ENCODE assay signal across 24 cellular contexts in the genomic region with DNA sequence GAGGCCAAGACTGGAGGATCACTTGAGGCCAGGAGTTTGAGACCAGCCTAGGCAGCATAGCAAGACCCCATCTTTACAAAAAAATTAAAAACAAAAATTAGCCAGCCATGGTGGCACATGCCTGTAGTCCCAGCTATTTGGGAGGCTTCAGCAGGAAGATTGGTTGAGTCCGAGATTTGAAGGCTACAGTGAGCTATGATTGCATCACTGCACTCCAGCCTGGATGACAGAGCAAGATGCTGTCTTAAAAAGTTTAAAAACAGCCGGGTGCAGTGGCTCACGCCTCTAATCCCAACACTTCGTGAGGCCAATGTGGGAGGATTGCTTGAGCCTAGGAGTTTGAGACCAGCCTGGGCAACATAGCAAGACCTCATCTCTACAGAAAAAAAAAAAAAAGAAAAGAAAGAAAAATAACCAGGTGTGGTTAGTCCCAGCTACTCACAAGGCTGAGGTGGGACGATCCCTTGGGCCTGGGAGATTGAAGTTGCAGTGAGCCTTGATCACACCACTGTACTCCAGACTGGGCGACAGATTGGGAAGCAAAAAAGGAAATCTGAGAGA. TPM values are rescaled to one million over a fixed set of nuclear protein-coding genes. Genes with fewer than 3 reads are reported as not detected.
DNase-seq lines count a peak whose midpoint lies in the region; ATAC-seq, FAIRE-seq and TF ChIP-seq lines count a peak whose summit lies in the region.
"Had no signal": no experiment of that assay in that cellular context is flagged by ENCODE, and none has a peak within 500 bp of the region (broad histone marks: within the 10 kb centered on the region; RNA-seq: fewer than 3 reads in every experiment).

No MANE protein-coding gene starts in this region.

- H3K79me1 ChIP-seq in IMR-90 (ENCODE audit: low read depth in 1 of 2, low read length in 2 of 2) = no peaks in the 10 kb centered on the region

- no peaks in the 10 kb centered on the region for H3F3A ChIP-seq in neural progenitor cell (ENCODE audit: low read depth)

- H2AFZ ChIP-seq in IMR-90 (replicated peaks; ENCODE audit: low read length, poor library complexity) (no peak overlapping the region), K562 (ENCODE audit: low read depth, low read length) (no peak overlapping the region), neural progenitor cell (replicated peaks) (no peak overlapping the region)

- H3K9ac ChIP-seq in IMR-90 (ENCODE audit: low read depth, low read length) = no peak overlapping the region
- no peak overlapping the region; a peak in 1 of 4 replicates for H3K9ac ChIP-seq in K562 (ENCODE audit: insufficient read depth in 1 of 2, low read depth in 2 of 2, low read length in 2 of 2)
- no peak overlapping the region for H3K9ac ChIP-seq in neural progenitor cell

- H3K27me3 ChIP-seq in IMR-90 (ENCODE audit: control insufficient read depth, insufficient read depth, low read length) (peaks cover 26% of the 10 kb centered on the region), K562 (ENCODE audit: control insufficient read depth in 2 of 2, insufficient read depth in 2 of 2, low read length in 2 of 2) (peaks cover 18 to 21% of the 10 kb centered on the region in 2 experiments; a peak in 4 of 5 replicates), neural progenitor cell (no peaks in the 10 kb centered on the region)

- TF ChIP-seq RAD21 in IMR-90 (IDR thresholded peaks at IDR 0.05; ENCODE audit: low read length) = no peak
- no peak for TF ChIP-seq RAD21 in K562 (CRISPR knock-in tag; conservative IDR thresholded peaks at IDR 0.05 in 1 of 2, IDR thresholded peaks at IDR 0.05 in 1 of 2)

- intact Hi-C loops in IMR-90 (cut with micrococcal nuclease) = loop anchor here (5.0 kb wide), 1 partner anchor 51 kb away; no protein-coding TSS in a partner anchor
- intact Hi-C loops in K562 (cut with micrococcal nuclease) = no loop called here
- intact Hi-C loops in activated T-helper 2 cell treated with anti-CD3 and anti-CD28 coated beads, Interferon-gamma antibody, Interleukin-2, Interleukin-4, amounts not matched to agents 10 μg/mL and 5 μg/mL and 100 μg/mL, durations not matched to agents 14 hours and 24 hours and 36 hours (cut with micrococcal nuclease) = no loop called here

- no peak overlapping the region for H3K14ac ChIP-seq in IMR-90 (replicated peaks; ENCODE audit: low read depth, low read length)

- H3K4ac ChIP-seq in IMR-90 (ENCODE audit: low read depth, low read length) = no peak overlapping the region

- H3K18ac ChIP-seq in IMR-90 (ENCODE audit: low read depth, low read length) = no peak overlapping the region

- peaks cover 2% of the 10 kb centered on the region for H3K4me1 Mint-ChIP-seq in neural progenitor cell
- H3K4me1 Mint-ChIP-seq in activated T-helper 2 cell treated with anti-CD3 and anti-CD28 coated beads, Interferon-gamma antibody, Interleukin-2, Interleukin-4, amounts not matched to agents 10 μg/mL and 5 μg/mL and 100 μg/mL, durations not matched to agents 14 hours and 24 hours and 36 hours (ENCODE audit: low read depth) = no peaks in the 10 kb centered on the region
- H3K4me1 Mint-ChIP-seq: CD4-positive, alpha-beta memory T cell had no signal

- CTCF ChIA-PET in HEK293 (lab: Yijun Ruan, JAX) = interaction anchor here (0.6 kb wide), 1 partner anchor 10 kb away, joined by 3 read pairs; no protein-coding TSS in a partner anchor
- CTCF ChIA-PET in IMR-90 (lab: Yijun Ruan, JAX) = interaction anchor here (1.6 kb wide), 1 partner anchor 21 kb away, joined by 3 read pairs; no protein-coding TSS in a partner anchor
- CTCF ChIA-PET in K562 (lab: Yijun Ruan, JAX; ENCODE audit: low intra/inter-chr PET ratio) = no interaction called here

- in situ Hi-C loops in IMR-90 (cut with MboI; ENCODE audit: low sequenced_read_pairs) (no loop called here), K562 (cut with MboI) (no loop called here)

- no peak for DNase-seq in IMR-90
- peak in 1 of 4 experiments; percentile 1 for DNase-seq in K562 (ENCODE audit: extremely low read depth in 1 of 4, low spot score in 3 of 4)
- DNase-seq in neural progenitor cell (ENCODE audit: low spot score) = no peak
- no peak for DNase-seq in activated T-helper 2 cell treated with anti-CD3 and anti-CD28 coated beads, Interferon-gamma antibody, Interleukin-2, Interleukin-4, amounts not matched to agents 10 μg/mL and 5 μg/mL and 100 μg/mL, durations not matched to agents 14 hours and 24 hours and 36 hours (ENCODE audit: low spot score)
- DNase-seq: C1 segment of cervical spinal cord; Calu3; CD4-positive, alpha-beta memory T cell; COR-L47; DMS53; DMS79 treated with DMSO at 0.1 percent for 48 hours; GF-D8; H7; HCEC 1CT had no signal

- no peaks in the 10 kb centered on the region for H3K36me3 Mint-ChIP-seq in neural progenitor cell
- H3K36me3 Mint-ChIP-seq in activated T-helper 2 cell treated with anti-CD3 and anti-CD28 coated beads, Interferon-gamma antibody, Interleukin-2, Interleukin-4, amounts not matched to agents 10 μg/mL and 5 μg/mL and 100 μg/mL, durations not matched to agents 14 hours and 24 hours and 36 hours (ENCODE audit: low read depth) = no peaks in the 10 kb centered on the region
- H3K36me3 Mint-ChIP-seq: CD4-positive, alpha-beta memory T cell had no signal

- H3K4me1 ChIP-seq in HEK293 (ENCODE audit: control insufficient read depth, insufficient read depth, low read length) (no peaks in the 10 kb centered on the region), IMR-90 (ENCODE audit: control insufficient read depth, insufficient read depth, low read length) (no peaks in the 10 kb centered on the region), K562 (replicated peaks in 1 of 2; ENCODE audit: control insufficient read depth in 2 of 2, insufficient read depth in 2 of 2, low read length in 2 of 2) (peaks cover 0 to 16% of the 10 kb centered on the region in 2 experiments; a peak in 2 of 5 replicates), neural progenitor cell (no peaks in the 10 kb centered on the region)

- no peak overlapping the region for H2BK20ac ChIP-seq in IMR-90 (ENCODE audit: low read depth, low read length)

- no peak for ATAC-seq in IMR-90 (ENCODE audit: low read depth)
- ATAC-seq in K562 = peak; percentile 71
- no peak for ATAC-seq in HG03432 (IDR thresholded peaks at IDR 0.05; ENCODE audit: unreplicated experiment)
- no peak for ATAC-seq in GM21737 (IDR thresholded peaks at IDR 0.05; ENCODE audit: unreplicated experiment)

- H4K8ac ChIP-seq in IMR-90 (ENCODE audit: low read depth in 2 of 2, low read length in 2 of 2) = no peak overlapping the region

- dilution Hi-C loops in IMR-90 (cut with HindIII; ENCODE audit: low sequenced_read_pairs, unreplicated experiment) = no loop called here

- H3K79me2 ChIP-seq in K562 (ENCODE audit: control insufficient read depth, insufficient read depth, low read length) (no peaks in the 10 kb centered on the region), neural progenitor cell (ENCODE audit: low read depth) (no peaks in the 10 kb centered on the region)

- H3K23ac ChIP-seq in IMR-90 (ENCODE audit: low read depth, low read length) = no peak overlapping the region

- H2BK120ac ChIP-seq in IMR-90 (ENCODE audit: low read depth, low read length) = no peak overlapping the region

- peaks cover 3% of the 10 kb centered on the region for H3K9me3 Mint-ChIP-seq in neural progenitor cell
- H3K9me3 Mint-ChIP-seq in activated T-helper 2 cell treated with anti-CD3 and anti-CD28 coated beads, Interferon-gamma antibody, Interleukin-2, Interleukin-4, amounts not matched to agents 10 μg/mL and 5 μg/mL and 100 μg/mL, durations not matched to agents 14 hours and 24 hours and 36 hours = no peaks in the 10 kb centered on the region
- H3K9me3 Mint-ChIP-seq: CD4-positive, alpha-beta memory T cell had no signal

- H3K27me3 Mint-ChIP-seq in neural progenitor cell (ENCODE audit: insufficient read depth, low read depth) = peaks cover 2% of the 10 kb centered on the region
- H3K27me3 Mint-ChIP-seq in activated T-helper 2 cell treated with anti-CD3 and anti-CD28 coated beads, Interferon-gamma antibody, Interleukin-2, Interleukin-4, amounts not matched to agents 10 μg/mL and 5 μg/mL and 100 μg/mL, durations not matched to agents 14 hours and 24 hours and 36 hours (ENCODE audit: low read depth) = peaks cover 1% of the 10 kb centered on the region

- H3K36me3 ChIP-seq in HEK293 (ENCODE audit: control insufficient read depth in 2 of 2, insufficient read depth in 1 of 2, low read length in 2 of 2) = no peaks in the 10 kb centered on the region
- no peaks in the 10 kb centered on the region for H3K36me3 ChIP-seq in IMR-90 (ENCODE audit: control insufficient read depth, insufficient read depth, low read length)
- no peaks in the 10 kb centered on the region for H3K36me3 ChIP-seq in K562 (ENCODE audit: control insufficient read depth, insufficient read depth, low read length)
- H3K36me3 ChIP-seq in neural progenitor cell = no peaks in the 10 kb centered on the region

- TF ChIP-seq EP300 in K562 (IDR thresholded peaks at IDR 0.05; ENCODE audit: low read length) = no peak

- H3K4me3 Mint-ChIP-seq in neural progenitor cell = peak overlapping the region; percentile 27
- H3K4me3 Mint-ChIP-seq in activated T-helper 2 cell treated with anti-CD3 and anti-CD28 coated beads, Interferon-gamma antibody, Interleukin-2, Interleukin-4, amounts not matched to agents 10 μg/mL and 5 μg/mL and 100 μg/mL, durations not matched to agents 14 hours and 24 hours and 36 hours (ENCODE audit: low read depth) = no peak overlapping the region
- H3K4me3 Mint-ChIP-seq: CD4-positive, alpha-beta memory T cell had no signal

- no peaks in the 10 kb centered on the region for H3K9me1 ChIP-seq in IMR-90 (ENCODE audit: insufficient read depth, low read length)
- no peaks in the 10 kb centered on the region for H3K9me1 ChIP-seq in K562 (ENCODE audit: control insufficient read depth, insufficient read depth, low read length)

- H4K20me1 ChIP-seq in IMR-90 (ENCODE audit: insufficient read depth, low read length) (no peaks in the 10 kb centered on the region), K562 (replicated peaks; ENCODE audit: control insufficient read depth, insufficient read depth, low read length) (0 out of 2 replicates have a peak, but pooled peaks cover 5% of the 10 kb centered on the region), neural progenitor cell (ENCODE audit: low read depth) (no peaks in the 10 kb centered on the region)

- H2AK9ac ChIP-seq in IMR-90 (replicated peaks; ENCODE audit: low read depth, low read length, poor library complexity) = no peak overlapping the region

- H3K56ac ChIP-seq in IMR-90 (ENCODE audit: extremely low read depth, insufficient read depth, low read length) = no peak overlapping the region

- POLR2A ChIA-PET in HEK293 (lab: Yijun Ruan, JAX) (interaction anchor here (1.2 kb wide), 1 partner anchor 73 kb away, joined by 3 read pairs; a partner anchor contains a TSS), IMR-90 (lab: Charles Lee; ENCODE audit: unreplicated experiment) (no interaction called here), K562 (lab: Yijun Ruan, JAX) (interaction anchor here (0.6 to 1.5 kb wide), 4 partner anchors 12 to 98 kb away, joined by 3 to 5 read pairs (median 3); no protein-coding TSS in a partner anchor)

- H3K9me3 ChIP-seq in HEK293 (ENCODE audit: control insufficient read depth, insufficient read depth, low read depth, low read length) (no peaks in the 10 kb centered on the region), IMR-90 (ENCODE audit: control insufficient read depth, insufficient read depth, low read length) (no peaks in the 10 kb centered on the region), K562 (replicated peaks; ENCODE audit: control insufficient read depth, insufficient read depth, low read depth, low read length) (no peaks in the 10 kb centered on the region), neural progenitor cell (ENCODE audit: low read depth) (no peaks in the 10 kb centered on the region)

- H4K91ac ChIP-seq in IMR-90 (ENCODE audit: insufficient read depth, low read depth, low read length) = no peak overlapping the region

- WGBS in IMR-90 (ENCODE audit: extremely low coverage in 2 of 2, insufficient read length in 1 of 2), 2 experiments = 92% methylated on average over 2 of the region's 6 CpGs; no CpG with 5 or more reads in 1 of the 2 experiments
- 17% methylated on average over 6 of the region's 6 CpGs for WGBS in K562 (ENCODE audit: insufficient coverage, low coverage, missing lambda C conversion rate)

- H2BK5ac ChIP-seq in IMR-90 (ENCODE audit: low read depth, low read length, poor library complexity, severe bottlenecking) = no peak overlapping the region

- TF ChIP-seq POLR2A in IMR-90 (IDR thresholded peaks at IDR 0.05; ENCODE audit: low read depth, low read length) (no peak), K562 (conservative IDR thresholded peaks at IDR 0.05) (no peak)

- no peak overlapping the region for H3K4me2 ChIP-seq in IMR-90 (ENCODE audit: low read depth, low read length)
- no peak overlapping the region for H3K4me2 ChIP-seq in K562 (ENCODE audit: insufficient read depth, low read length)
- no peak overlapping the region for H3K4me2 ChIP-seq in neural progenitor cell

- TF ChIP-seq CTCF in HEK293 (tag by site-specific recombination; IDR thresholded peaks at IDR 0.05) (no peak), IMR-90 (conservative IDR thresholded peaks at IDR 0.05; ENCODE audit: low read depth, low read length) (no peak), K562 (IDR thresholded peaks at IDR 0.05 in 2 of 3, conservative IDR thresholded peaks at IDR 0.05 in 1 of 3; ENCODE audit: insufficient read depth in 2 of 3, low read depth in 1 of 3, low read length in 3 of 3) (no peak), neural progenitor cell (IDR thresholded peaks at IDR 0.05) (no peak)

- H3K27ac Mint-ChIP-seq in neural progenitor cell = no peak overlapping the region
- no peak overlapping the region for H3K27ac Mint-ChIP-seq in activated T-helper 2 cell treated with anti-CD3 and anti-CD28 coated beads, Interferon-gamma antibody, Interleukin-2, Interleukin-4, amounts not matched to agents 10 μg/mL and 5 μg/mL and 100 μg/mL, durations not matched to agents 14 hours and 24 hours and 36 hours
- H3K27ac Mint-ChIP-seq: CD4-positive, alpha-beta memory T cell had no signal

- no TSS peak for BruUV-seq in IMR-90 (replicated peaks; lab: Mats Ljungman, UMichigan)
- no TSS peak for BruUV-seq in K562 (replicated peaks; lab: Mats Ljungman, UMichigan)

- no peak overlapping the region for H4K5ac ChIP-seq in IMR-90 (ENCODE audit: low read depth, low read length)

- no peak overlapping the region for H2BK15ac ChIP-seq in IMR-90 (ENCODE audit: low read depth, low read length)

- FAIRE-seq in K562 (lab: Jason Lieb, UNC) = no peak
- FAIRE-seq: GM12891, GM18507, H1 had no signal

- no peak overlapping the region for H2AK5ac ChIP-seq in IMR-90 (ENCODE audit: low read depth, low read length)

- H3K4me3 ChIP-seq in HEK293 (ENCODE audit: low read depth, low read length) = no peak overlapping the region
- no peak overlapping the region for H3K4me3 ChIP-seq in IMR-90 (ENCODE audit: insufficient read depth, low read depth, low read length)
- H3K4me3 ChIP-seq in K562 = no peak overlapping the region
- no peak overlapping the region for H3K4me3 ChIP-seq in neural progenitor cell

- H3K27ac ChIP-seq in HEK293 (ENCODE audit: extremely low read depth, low read depth, low read length) (no peak overlapping the region), IMR-90 (ENCODE audit: insufficient read depth, low read length) (no peak overlapping the region), K562 (ENCODE audit: extremely low read depth, low read depth, low read length) (no peak overlapping the region), neural progenitor cell (no peak overlapping the region)

RNA-seq across cellular contexts. Expression of a gene that starts 44.7 kb away (rescaled TPM):
- total RNA-seq in IMR-90 (2012; rRNA removed) = not detected in 2 replicates
- polyA plus RNA-seq in IMR-90 (2012; rRNA removed) = not detected in 2 replicates
- polyA plus RNA-seq in IMR-90 (2012; cell fraction: cytosol; rRNA removed) = not detected in 2 replicates
- not detected in 2 replicates for polyA plus RNA-seq in IMR-90 (2012; cell fraction: nucleus; rRNA removed; ENCODE audit: low replicate concordance)
- not detected in 2 replicates for total RNA-seq in K562 (2011; cell fraction: chromatin; rRNA removed; ENCODE audit: low replicate concordance)
- not detected in 2 replicates for total RNA-seq in K562 (2011; cell fraction: nucleolus; rRNA removed)
- total RNA-seq in K562 (2011; cell fraction: nucleoplasm; rRNA removed) = not detected in 2 replicates
- not detected in 2 replicates for total RNA-seq in K562 (2014; rRNA removed)
- not detected in 2 replicates for total RNA-seq in K562 (2014; rRNA removed; fragmentation: Illumina TruSeq; extraction: Trizol)
- total RNA-seq in K562 (2015; rRNA removed; fragmentation: Illumina TruSeq; extraction: Trizol) = not detected in 2 replicates
- total RNA-seq in K562 (2021) = not detected in 2 replicates
- not detected in 2 replicates for polyA plus RNA-seq in K562 (2011; rRNA removed)
- polyA plus RNA-seq in K562 (2011; cell fraction: cytosol; rRNA removed) = not detected in 2 replicates
- 0.01 TPM in 1 of 2 replicates, not detected in the other for polyA plus RNA-seq in K562 (2011; cell fraction: nucleus; rRNA removed)
- not detected in 2 replicates for polyA plus RNA-seq in K562 (2012)
- polyA plus RNA-seq in K562 (2014; fragmentation: Illumina TruSeq; extraction: Trizol) = not detected in 2 replicates
- polyA plus RNA-seq in K562 (2014; fragmentation: Nextera tagmentation; extraction: Ambion mirVana) = not detected
- polyA plus RNA-seq in K562 (2014; rRNA removed) = not detected in 2 replicates
- not detected in 2 replicates for polyA minus RNA-seq in K562 (2011; rRNA and poly(A)+ RNA removed)
- not detected in 2 replicates for polyA minus RNA-seq in K562 (2011; cell fraction: cytosol; rRNA and poly(A)+ RNA removed)
- not detected in 2 replicates for polyA minus RNA-seq in K562 (2011; cell fraction: nucleus; rRNA and poly(A)+ RNA removed)
- 0.03 TPM in 1 of 2 replicates, not detected in the other for total RNA-seq in neural progenitor cell (ENCODE audit: low replicate concordance)
- not detected in 2 replicates for total RNA-seq in activated T-helper 2 cell treated with anti-CD3 and anti-CD28 coated beads, Interferon-gamma antibody, Interleukin-2, Interleukin-4, amounts not matched to agents 10 μg/mL and 5 μg/mL and 100 μg/mL, durations not matched to agents 14 hours and 24 hours and 36 hours
- total RNA-seq: A172; A673; Calu3; CD4-positive, alpha-beta memory T cell; Daoy; G401 had no signal
- polyA plus RNA-seq: BJ; CD4-positive, alpha-beta memory T cell had no signal

RNA-seq across cellular contexts. Expression of a gene that starts 49.2 kb away (rescaled TPM):
- 35.0 and 36.4 TPM in 2 replicates for total RNA-seq in IMR-90 (2012; rRNA removed)
- 34.5 and 35.0 TPM in 2 replicates for polyA plus RNA-seq in IMR-90 (2012; rRNA removed)
- polyA plus RNA-seq in IMR-90 (2012; cell fraction: cytosol; rRNA removed) = 21.0 and 41.2 TPM in 2 replicates
- 49.9 and 59.2 TPM in 2 replicates for polyA plus RNA-seq in IMR-90 (2012; cell fraction: nucleus; rRNA removed; ENCODE audit: low replicate concordance)
- total RNA-seq in K562 (2011; cell fraction: chromatin; rRNA removed; ENCODE audit: low replicate concordance) = 106 and 250 TPM in 2 replicates
- 202 and 205 TPM in 2 replicates for total RNA-seq in K562 (2011; cell fraction: nucleolus; rRNA removed)
- 138 and 149 TPM in 2 replicates for total RNA-seq in K562 (2011; cell fraction: nucleoplasm; rRNA removed)
- 65.2 and 85.5 TPM in 2 replicates for total RNA-seq in K562 (2014; rRNA removed)
- 26.4 and 34.2 TPM in 2 replicates for total RNA-seq in K562 (2014; rRNA removed; fragmentation: Illumina TruSeq; extraction: Trizol)
- total RNA-seq in K562 (2015; rRNA removed; fragmentation: Illumina TruSeq; extraction: Trizol) = 44.9 and 45.9 TPM in 2 replicates
- total RNA-seq in K562 (2021) = 81.5 and 82.1 TPM in 2 replicates
- polyA plus RNA-seq in K562 (2011; rRNA removed) = 37.7 and 37.9 TPM in 2 replicates
- polyA plus RNA-seq in K562 (2011; cell fraction: cytosol; rRNA removed) = 44.9 and 59.3 TPM in 2 replicates
- 50.6 and 88.1 TPM in 2 replicates for polyA plus RNA-seq in K562 (2011; cell fraction: nucleus; rRNA removed)
- polyA plus RNA-seq in K562 (2012) = 38.4 and 60.7 TPM in 2 replicates
- polyA plus RNA-seq in K562 (2014; fragmentation: Illumina TruSeq; extraction: Trizol) = 36.4 and 55.3 TPM in 2 replicates
- polyA plus RNA-seq in K562 (2014; fragmentation: Nextera tagmentation; extraction: Ambion mirVana) = 1 to 10 TPM; 1.2 to 1.5 TPM
- 47.0 and 50.6 TPM in 2 replicates for polyA plus RNA-seq in K562 (2014; rRNA removed)
- 45.6 and 89.1 TPM in 2 replicates for polyA minus RNA-seq in K562 (2011; rRNA and poly(A)+ RNA removed)
- 46.9 and 57.9 TPM in 2 replicates for polyA minus RNA-seq in K562 (2011; cell fraction: cytosol; rRNA and poly(A)+ RNA removed)
- 28.0 and 29.8 TPM in 2 replicates for polyA minus RNA-seq in K562 (2011; cell fraction: nucleus; rRNA and poly(A)+ RNA removed)
- 66.5 and 106 TPM in 2 replicates for total RNA-seq in neural progenitor cell (ENCODE audit: low replicate concordance)
- total RNA-seq in activated T-helper 2 cell treated with anti-CD3 and anti-CD28 coated beads, Interferon-gamma antibody, Interleukin-2, Interleukin-4, amounts not matched to agents 10 μg/mL and 5 μg/mL and 100 μg/mL, durations not matched to agents 14 hours and 24 hours and 36 hours = 2.1 and 2.4 TPM in 2 replicates

RNA-seq across cellular contexts. Expression of a gene that starts 57.9 kb away (rescaled TPM):
- total RNA-seq in IMR-90 (2012; rRNA removed) (not detected in 2 replicates), K562 (2014; rRNA removed) (0.20 TPM in 1 of 2 replicates, not detected in the other), K562 (2014; rRNA removed; fragmentation: Illumina TruSeq; extraction: Trizol) (not detected in 2 replicates), K562 (2015; rRNA removed; fragmentation: Illumina TruSeq; extraction: Trizol) (not detected in 2 replicates), K562 (2021) (not detected in 2 replicates), neural progenitor cell (ENCODE audit: low replicate concordance) (0.09 and 0.58 TPM in 2 replicates)
- polyA plus RNA-seq in IMR-90 (2012; rRNA removed) (not detected in 2 replicates), K562 (2011; rRNA removed) (0.07 and 0.20 TPM in 2 replicates), K562 (2014; fragmentation: Illumina TruSeq; extraction: Trizol) (not detected in 2 replicates), K562 (2014; fragmentation: Nextera tagmentation; extraction: Ambion mirVana) (under 1 TPM in 1 of 2 experiments, not detected in 1; 0.06 TPM), K562 (2014; rRNA removed) (0.41 TPM in 1 of 2 replicates, not detected in the other)
- polyA plus RNA-seq in IMR-90 (2012; cell fraction: cytosol; rRNA removed) = not detected in 2 replicates
- 0.12 and 0.15 TPM in 2 replicates for polyA plus RNA-seq in IMR-90 (2012; cell fraction: nucleus; rRNA removed; ENCODE audit: low replicate concordance)
- 0.60 TPM in 1 of 2 replicates, not detected in the other for total RNA-seq in K562 (2011; cell fraction: chromatin; rRNA removed; ENCODE audit: low replicate concordance)
- 0.26 and 0.33 TPM in 2 replicates for total RNA-seq in K562 (2011; cell fraction: nucleolus; rRNA removed)
- total RNA-seq in K562 (2011; cell fraction: nucleoplasm; rRNA removed) = not detected in 2 replicates
- polyA plus RNA-seq in K562 (2011; cell fraction: cytosol; rRNA removed) = 0.12 and 0.15 TPM in 2 replicates
- 0.29 and 0.53 TPM in 2 replicates for polyA plus RNA-seq in K562 (2011; cell fraction: nucleus; rRNA removed)
- polyA plus RNA-seq in K562 (2012) = 0.10 TPM in 1 of 2 replicates, not detected in the other
- polyA minus RNA-seq in K562 (2011; rRNA and poly(A)+ RNA removed) = not detected in 2 replicates
- polyA minus RNA-seq in K562 (2011; cell fraction: cytosol; rRNA and poly(A)+ RNA removed) = not detected in 2 replicates
- not detected in 2 replicates for polyA minus RNA-seq in K562 (2011; cell fraction: nucleus; rRNA and poly(A)+ RNA removed)
- 0.14 TPM in 1 of 2 replicates, not detected in the other for total RNA-seq in activated T-helper 2 cell treated with anti-CD3 and anti-CD28 coated beads, Interferon-gamma antibody, Interleukin-2, Interleukin-4, amounts not matched to agents 10 μg/mL and 5 μg/mL and 100 μg/mL, durations not matched to agents 14 hours and 24 hours and 36 hours
- total RNA-seq: A172; Calu3; CD4-positive, alpha-beta memory T cell; Daoy; G401; H7 had no signal
- polyA plus RNA-seq: BJ; CD4-positive, alpha-beta memory T cell had no signal
